Comparison of ENCODE assay signal across 8 cellular contexts in genomic region chr9:96418920-96419690, GRCh38. TPM values are rescaled to one million over a fixed set of nuclear protein-coding genes. Genes with fewer than 3 reads are reported as not detected.
DNase-seq lines count a peak whose midpoint lies in the region; ATAC-seq and TF ChIP-seq lines count a peak whose summit lies in the region.

No MANE protein-coding gene starts in this region.

- TF ChIP-seq POLR2A in GM18526 (IDR thresholded peaks at IDR 0.05; ENCODE audit: extremely low read depth, insufficient read length) = peak; percentile 46

- CTCF ChIA-PET in mammary epithelial cell (lab: Charles Lee; ENCODE audit: low non-redundant PET) = interaction anchor here (0.5 kb wide), 1 partner anchor 248 kb away, joined by 3 read pairs; no protein-coding TSS in a partner anchor

- dilution Hi-C loops in mammary epithelial cell (cut with HindIII; ENCODE audit: low sequenced_read_pairs) = no loop called here

- H3K4me2 ChIP-seq in mammary epithelial cell (ENCODE audit: insufficient read depth, low read depth, low read length) = peak overlapping the region; percentile 88

- H2AFZ ChIP-seq in mammary epithelial cell (ENCODE audit: low read depth, low read length) = peak overlapping the region; percentile 88

- no peaks in the 10 kb centered on the region for H4K20me1 ChIP-seq in mammary epithelial cell (ENCODE audit: insufficient read depth, low read length)

- H3K27ac ChIP-seq in mammary epithelial cell (ENCODE audit: insufficient read depth, low read depth, low read length) (peak overlapping the region; percentile 90), skin epidermis (peak overlapping the region; percentile 82 to 99 (median 96))

- DNase-seq in ACHN (peak; percentile 79), NCI-H2029 (lab: John Stamatoyannopoulos, UW) (peak; percentile 58), T-helper 22 cell (ENCODE audit: low read depth) (peak; percentile 49), mammary epithelial cell (peak; percentile 68), iPS-NIHi7 (ENCODE audit: extremely low spot score) (peak; percentile 62)

- peaks cover 26% of the 10 kb centered on the region for H3K4me1 ChIP-seq in mammary epithelial cell (ENCODE audit: insufficient read depth, low read length)

- WGBS in mammary epithelial cell (ENCODE audit: low coverage, missing lambda C conversion rate) = 4% methylated on average over 7 of the region's 58 CpGs

- peak; percentile 26 for ATAC-seq in HG03039 (IDR thresholded peaks at IDR 0.05; ENCODE audit: unreplicated experiment)

- intact Hi-C loops in mammary epithelial cell (cut with micrococcal nuclease) = loop anchor here (1.0 to 10.0 kb wide), 6 partner anchors 31 to 912 kb away; partner anchors contain the start of genes HABP4, PRXL2C and SLC35D2

- in situ Hi-C loops in ACHN (cut with HindIII; ENCODE audit: low pct_ligation_motif_present, low pct_unique_long_range_greater_than_20kb, low sequenced_read_pairs) (no loop called here), mammary epithelial cell (cut with MboI; ENCODE audit: low sequenced_read_pairs in 2 of 2) (no loop called here)

- no peak for TF ChIP-seq CTCF in mammary epithelial cell (conservative IDR thresholded peaks at IDR 0.05 in 1 of 2, IDR thresholded peaks at IDR 0.05 in 1 of 2; ENCODE audit: extremely low read depth in 1 of 2, insufficient read depth in 1 of 2, low read depth in 1 of 2, low read length in 2 of 2)

- peak overlapping the region; percentile 82 for H3K9ac ChIP-seq in mammary epithelial cell (ENCODE audit: insufficient read depth, low read length)

- H3K4me3 ChIP-seq in mammary epithelial cell (replicated peaks in 1 of 3; ENCODE audit: insufficient read depth in 1 of 3, low read depth in 2 of 3, low read length in 3 of 3) (peak overlapping the region; percentile 62 to 83 (median 70)), skin epidermis (peak overlapping the region; percentile 64 to 99 (median 80))

- H3K9me3 ChIP-seq in mammary epithelial cell (replicated peaks; ENCODE audit: insufficient read depth, low read length) = no peaks in the 10 kb centered on the region

- no peaks in the 10 kb centered on the region for H3K27me3 ChIP-seq in mammary epithelial cell (ENCODE audit: insufficient read depth, low read length)

- no peaks in the 10 kb centered on the region for H3K36me3 ChIP-seq in mammary epithelial cell (ENCODE audit: insufficient read depth, low read length)

- H3K79me2 ChIP-seq in mammary epithelial cell (ENCODE audit: insufficient read depth, low read length) = peaks cover 28% of the 10 kb centered on the region

- BruUV-seq in mammary epithelial cell (replicated peaks; lab: Mats Ljungman, UMichigan) = TSS peak; percentile 61

RNA-seq across cellular contexts. Expression of gene ZNF367, which starts 0.9 kb away (rescaled TPM):
- 1 to 10 TPM; 1.5 to 7.9 TPM for total RNA-seq in mammary epithelial cell
- 4.2 TPM for polyA plus RNA-seq in mammary epithelial cell
- polyA minus RNA-seq in mammary epithelial cell = 4.9 TPM

RNA-seq across cellular contexts. Expression of gene HABP4, which starts 30.9 kb away (rescaled TPM):
- total RNA-seq in mammary epithelial cell = 1 to 10 TPM; 7.7 to 9.6 TPM
- polyA plus RNA-seq in mammary epithelial cell = 4.8 TPM
- polyA minus RNA-seq in mammary epithelial cell = 1.2 TPM

RNA-seq across cellular contexts. Expression of gene SLC35D2, which starts 35.6 kb away (rescaled TPM):
- 10 to 100 TPM; 16.7 to 20.9 TPM for total RNA-seq in mammary epithelial cell
- 13.1 TPM for polyA plus RNA-seq in mammary epithelial cell
- polyA minus RNA-seq in mammary epithelial cell = 47.4 TPM

Comparison
In these comparisons a context has a peak if more than half of its experiments do, and no peak if none do; other contexts are left out.
1. Peak in every context shown above with its lines: DNase-seq, ATAC-seq, H3K4me3 ChIP-seq and H3K27ac ChIP-seq.